1 cellular context compared by ENCODE assay signal in genomic region chr5:72503888-72504491, GRCh38.
TF ChIP-seq lines count a peak whose summit lies in the region.

No MANE protein-coding gene starts in this region.

TF ChIP-seq in K562, 482 proteins besides CTCF, POLR2A, EP300 and RAD21 (continued from another document and continues in another):
- TF ChIP-seq, protein P1, sequence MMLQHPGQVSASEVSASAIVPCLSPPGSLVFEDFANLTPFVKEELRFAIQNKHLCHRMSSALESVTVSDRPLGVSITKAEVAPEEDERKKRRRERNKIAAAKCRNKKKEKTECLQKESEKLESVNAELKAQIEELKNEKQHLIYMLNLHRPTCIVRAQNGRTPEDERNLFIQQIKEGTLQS (IDR thresholded peaks at IDR 0.05), result peak; percentile 32; the same call in 1 of the 2 replicates
- TF ChIP-seq, protein P1 (CRISPR knock-in tag; conservative IDR thresholded peaks at IDR 0.05), result no peak
- TF ChIP-seq NR2F6 (CRISPR knock-in tag; IDR thresholded peaks at IDR 0.05) (no peak), ZFPM2 (CRISPR knock-in tag; IDR thresholded peaks at IDR 0.05) (no peak), ZNF12 (CRISPR knock-in tag; IDR thresholded peaks at IDR 0.05) (no peak), SMAD4 (CRISPR knock-in tag; conservative IDR thresholded peaks at IDR 0.05) (0 out of 2 replicates have a peak, but pooled peaks have one; percentile 41), POLR2B (IDR thresholded peaks at IDR 0.05; ENCODE audit: low read depth, partially characterized antibody) (no peak), HOMEZ (CRISPR knock-in tag; IDR thresholded peaks at IDR 0.05) (no peak), NFE2L1 (tag; IDR thresholded peaks at IDR 0.05; ENCODE audit: borderline replicate concordance, low read depth) (peak; percentile 92), ZNF282 (CRISPR knock-in tag; IDR thresholded peaks at IDR 0.05) (no peak), RBM25 (IDR thresholded peaks at IDR 0.05; ENCODE audit: low read depth, low read length, severe bottlenecking) (no peak), TCF3 (CRISPR knock-in tag; IDR thresholded peaks at IDR 0.05) (no peak), ILF3 (IDR thresholded peaks at IDR 0.05; ENCODE audit: borderline replicate concordance) (no peak), GABPB2 (CRISPR knock-in tag; conservative IDR thresholded peaks at IDR 0.05) (no peak), NFIC (IDR thresholded peaks at IDR 0.05) (no peak), GATAD2B (IDR thresholded peaks at IDR 0.05; ENCODE audit: borderline replicate concordance) (no peak), SREBF1 (IDR thresholded peaks at IDR 0.05; ENCODE audit: borderline replicate concordance, low read depth, low read length) (no peak), ZNF764 (CRISPR knock-in tag; IDR thresholded peaks at IDR 0.05; ENCODE audit: low read depth) (no peak), HCFC1 (IDR thresholded peaks at IDR 0.05; ENCODE audit: low read depth, low read length) (no peak), RAD51 (IDR thresholded peaks at IDR 0.05; ENCODE audit: borderline replicate concordance, low read depth) (no peak), XRCC3 (IDR thresholded peaks at IDR 0.05) (no peak), BCL6 (CRISPR knock-in tag; IDR thresholded peaks at IDR 0.05) (no peak), RB1 (IDR thresholded peaks at IDR 0.05; ENCODE audit: low read depth) (no peak), NFE2 (IDR thresholded peaks at IDR 0.05; ENCODE audit: low read depth) (peak; percentile 97), TCFL5 (CRISPR knock-in tag; conservative IDR thresholded peaks at IDR 0.05) (no peak), ZNF23 (CRISPR knock-in tag; IDR thresholded peaks at IDR 0.05) (no peak), EGR1 (conservative IDR thresholded peaks at IDR 0.05) (no peak), THAP12 (CRISPR knock-in tag; IDR thresholded peaks at IDR 0.05) (no peak), ZC3H11A (IDR thresholded peaks at IDR 0.05; ENCODE audit: low read depth, low read length) (no peak), CEBPB (tag; IDR thresholded peaks at IDR 0.05) (no peak), AFF1 (IDR thresholded peaks at IDR 0.05; ENCODE audit: low read depth in 1 of 2, partially characterized antibody in 2 of 2) (no peak), BACH1 (tag; IDR thresholded peaks at IDR 0.05) (peak; percentile 96), ZZZ3 (IDR thresholded peaks at IDR 0.05) (no peak), ETV5 (CRISPR knock-in tag; IDR thresholded peaks at IDR 0.05; ENCODE audit: low read depth) (no peak), TGIF2 (CRISPR knock-in tag; IDR thresholded peaks at IDR 0.05) (no peak), CREM (IDR thresholded peaks at IDR 0.05; ENCODE audit: low read depth) (no peak), ZFP36 (IDR thresholded peaks at IDR 0.05; ENCODE audit: low read depth, low read length, partially characterized antibody) (no peak), NFIX (CRISPR knock-in tag; IDR thresholded peaks at IDR 0.05; ENCODE audit: low read depth) (no peak), MBD1 (CRISPR knock-in tag; IDR thresholded peaks at IDR 0.05) (peak; percentile 43; the same call in 1 of the 2 replicates), SNIP1 (IDR thresholded peaks at IDR 0.05; ENCODE audit: low read depth) (no peak)
- TF ChIP-seq, protein P2, sequence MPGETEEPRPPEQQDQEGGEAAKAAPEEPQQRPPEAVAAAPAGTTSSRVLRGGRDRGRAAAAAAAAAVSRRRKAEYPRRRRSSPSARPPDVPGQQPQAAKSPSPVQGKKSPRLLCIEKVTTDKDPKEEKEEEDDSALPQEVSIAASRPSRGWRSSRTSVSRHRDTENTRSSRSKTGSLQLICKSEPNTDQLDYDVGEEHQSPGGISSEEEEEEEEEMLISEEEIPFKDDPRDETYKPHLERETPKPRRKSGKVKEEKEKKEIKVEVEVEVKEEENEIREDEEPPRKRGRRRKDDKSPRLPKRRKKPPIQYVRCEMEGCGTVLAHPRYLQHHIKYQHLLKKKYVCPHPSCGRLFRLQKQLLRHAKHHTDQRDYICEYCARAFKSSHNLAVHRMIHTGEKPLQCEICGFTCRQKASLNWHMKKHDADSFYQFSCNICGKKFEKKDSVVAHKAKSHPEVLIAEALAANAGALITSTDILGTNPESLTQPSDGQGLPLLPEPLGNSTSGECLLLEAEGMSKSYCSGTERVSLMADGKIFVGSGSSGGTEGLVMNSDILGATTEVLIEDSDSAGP (CRISPR knock-in tag; IDR thresholded peaks at IDR 0.05), result peak; percentile 81
- TF ChIP-seq, protein P3, sequence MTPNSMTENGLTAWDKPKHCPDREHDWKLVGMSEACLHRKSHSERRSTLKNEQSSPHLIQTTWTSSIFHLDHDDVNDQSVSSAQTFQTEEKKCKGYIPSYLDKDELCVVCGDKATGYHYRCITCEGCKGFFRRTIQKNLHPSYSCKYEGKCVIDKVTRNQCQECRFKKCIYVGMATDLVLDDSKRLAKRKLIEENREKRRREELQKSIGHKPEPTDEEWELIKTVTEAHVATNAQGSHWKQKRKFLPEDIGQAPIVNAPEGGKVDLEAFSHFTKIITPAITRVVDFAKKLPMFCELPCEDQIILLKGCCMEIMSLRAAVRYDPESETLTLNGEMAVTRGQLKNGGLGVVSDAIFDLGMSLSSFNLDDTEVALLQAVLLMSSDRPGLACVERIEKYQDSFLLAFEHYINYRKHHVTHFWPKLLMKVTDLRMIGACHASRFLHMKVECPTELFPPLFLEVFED (CRISPR knock-in tag; conservative IDR thresholded peaks at IDR 0.05), result no peak
- TF ChIP-seq, protein P4, sequence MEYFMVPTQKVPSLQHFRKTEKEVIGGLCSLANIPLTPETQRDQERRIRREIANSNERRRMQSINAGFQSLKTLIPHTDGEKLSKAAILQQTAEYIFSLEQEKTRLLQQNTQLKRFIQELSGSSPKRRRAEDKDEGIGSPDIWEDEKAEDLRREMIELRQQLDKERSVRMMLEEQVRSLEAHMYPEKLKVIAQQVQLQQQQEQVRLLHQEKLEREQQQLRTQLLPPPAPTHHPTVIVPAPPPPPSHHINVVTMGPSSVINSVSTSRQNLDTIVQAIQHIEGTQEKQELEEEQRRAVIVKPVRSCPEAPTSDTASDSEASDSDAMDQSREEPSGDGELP (CRISPR knock-in tag; IDR thresholded peaks at IDR 0.05; ENCODE audit: borderline replicate concordance), result no peak
- TF ChIP-seq, protein P5, sequence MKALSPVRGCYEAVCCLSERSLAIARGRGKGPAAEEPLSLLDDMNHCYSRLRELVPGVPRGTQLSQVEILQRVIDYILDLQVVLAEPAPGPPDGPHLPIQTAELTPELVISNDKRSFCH (CRISPR knock-in tag; IDR thresholded peaks at IDR 0.05), result no peak
- TF ChIP-seq, protein P5 (tag; IDR thresholded peaks at IDR 0.05), result peak; percentile 84
- TF ChIP-seq, protein P6, sequence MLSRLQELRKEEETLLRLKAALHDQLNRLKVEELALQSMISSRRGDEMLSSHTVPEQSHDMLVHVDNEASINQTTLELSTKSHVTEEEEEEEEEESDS (CRISPR knock-in tag; IDR thresholded peaks at IDR 0.05), result no peak
- TF ChIP-seq, protein P7, sequence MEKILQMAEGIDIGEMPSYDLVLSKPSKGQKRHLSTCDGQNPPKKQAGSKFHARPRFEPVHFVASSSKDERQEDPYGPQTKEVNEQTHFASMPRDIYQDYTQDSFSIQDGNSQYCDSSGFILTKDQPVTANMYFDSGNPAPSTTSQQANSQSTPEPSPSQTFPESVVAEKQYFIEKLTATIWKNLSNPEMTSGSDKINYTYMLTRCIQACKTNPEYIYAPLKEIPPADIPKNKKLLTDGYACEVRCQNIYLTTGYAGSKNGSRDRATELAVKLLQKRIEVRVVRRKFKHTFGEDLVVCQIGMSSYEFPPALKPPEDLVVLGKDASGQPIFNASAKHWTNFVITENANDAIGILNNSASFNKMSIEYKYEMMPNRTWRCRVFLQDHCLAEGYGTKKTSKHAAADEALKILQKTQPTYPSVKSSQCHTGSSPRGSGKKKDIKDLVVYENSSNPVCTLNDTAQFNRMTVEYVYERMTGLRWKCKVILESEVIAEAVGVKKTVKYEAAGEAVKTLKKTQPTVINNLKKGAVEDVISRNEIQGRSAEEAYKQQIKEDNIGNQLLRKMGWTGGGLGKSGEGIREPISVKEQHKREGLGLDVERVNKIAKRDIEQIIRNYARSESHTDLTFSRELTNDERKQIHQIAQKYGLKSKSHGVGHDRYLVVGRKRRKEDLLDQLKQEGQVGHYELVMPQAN (IDR thresholded peaks at IDR 0.05; ENCODE audit: borderline replicate concordance), result no peak
